2 cellular contexts compared by ENCODE assay signal in genomic region chr1:12044187-12044877, GRCh38.
TF ChIP-seq lines count a peak whose summit lies in the region.

No MANE protein-coding gene starts in this region.

TF ChIP-seq in IMR-90, 13 proteins besides CTCF, POLR2A, EP300 and RAD21:
- TF ChIP-seq USF2 (IDR thresholded peaks at IDR 0.05; ENCODE audit: low read depth, low read length): peak; percentile 76

TF ChIP-seq in GM12878, 131 proteins besides CTCF, POLR2A, EP300 and RAD21:
- peak; percentile 70 for TF ChIP-seq JUNB (IDR thresholded peaks at IDR 0.05)
- TF ChIP-seq ZNF687 (IDR thresholded peaks at IDR 0.05): peak; percentile 57; the same call in 1 of the 2 replicates
- TF ChIP-seq ZNF384 (IDR thresholded peaks at IDR 0.05; ENCODE audit: borderline replicate concordance, low read depth, low read length): peak; percentile 60; the same call in 1 of the 2 replicates
- peak; percentile 61; the same call in 1 of the 2 replicates for TF ChIP-seq RELB (IDR thresholded peaks at IDR 0.05; ENCODE audit: low read depth)
- TF ChIP-seq CREM (IDR thresholded peaks at IDR 0.05; ENCODE audit: low read depth): peak; percentile 34; the same call in 1 of the 2 replicates
- TF ChIP-seq PKNOX1 (IDR thresholded peaks at IDR 0.05): peak; percentile 69
- TF ChIP-seq ZNF24 (IDR thresholded peaks at IDR 0.05): peak; percentile 50; the same call in 1 of the 2 replicates
- TF ChIP-seq HDGF (IDR thresholded peaks at IDR 0.05): peak; percentile 39; the same call in 1 of the 2 replicates
- peak; percentile 85 for TF ChIP-seq USF1 (IDR thresholded peaks at IDR 0.05; ENCODE audit: borderline replicate concordance, extremely low read length, insufficient read depth, low read depth, low read length)
- peak; percentile 51 to 57; a peak in 3 of 4 replicates for TF ChIP-seq IKZF2 (IDR thresholded peaks at IDR 0.05)
- TF ChIP-seq SKIL (IDR thresholded peaks at IDR 0.05; ENCODE audit: low read depth, poor library complexity, severe bottlenecking): peak; percentile 78
- TF ChIP-seq MTA2 (IDR thresholded peaks at IDR 0.05; ENCODE audit: low read depth): 0 out of 2 replicates have a peak, but pooled peaks have one; percentile 27
- peak; percentile 85 to 89; a peak in 3 of 4 replicates for TF ChIP-seq BHLHE40 (IDR thresholded peaks at IDR 0.05; ENCODE audit: borderline replicate concordance in 1 of 2, low read depth in 2 of 2, low read length in 1 of 2)
- TF ChIP-seq PBX3 (IDR thresholded peaks at IDR 0.05; ENCODE audit: insufficient replicate concordance, low read depth, low read length): peak; percentile 71
- TF ChIP-seq ATF3 (IDR thresholded peaks at IDR 0.05; ENCODE audit: borderline replicate concordance, extremely low read depth, low read depth, low read length): peak; percentile 47; the same call in 1 of the 2 replicates
- 0 out of 2 replicates have a peak, but pooled peaks have one; percentile 36 for TF ChIP-seq NR2F1 (conservative IDR thresholded peaks at IDR 0.05)
- TF ChIP-seq EED (IDR thresholded peaks at IDR 0.05; ENCODE audit: low read depth): peak; percentile 44; the same call in 1 of the 2 replicates
- TF ChIP-seq IKZF1 (conservative IDR thresholded peaks at IDR 0.05): 0 out of 2 replicates have a peak, but pooled peaks have one; percentile 30
- TF ChIP-seq ETV6 (conservative IDR thresholded peaks at IDR 0.05 in 1 of 2, IDR thresholded peaks at IDR 0.05 in 1 of 2; ENCODE audit: borderline replicate concordance in 1 of 2, low read depth in 1 of 2): peak in 1 of 2 experiments; percentile 51; a peak in 2 of 4 replicates
- TF ChIP-seq SMARCA5 (IDR thresholded peaks at IDR 0.05): peak; percentile 43; the same call in 1 of the 2 replicates
- peak; percentile 74; the same call in 1 of the 2 replicates for TF ChIP-seq ATF7 (IDR thresholded peaks at IDR 0.05; ENCODE audit: low read depth)
- peak; percentile 72 for TF ChIP-seq USF2 (IDR thresholded peaks at IDR 0.05; ENCODE audit: borderline replicate concordance, low read depth, low read length)
- peak; percentile 82 for TF ChIP-seq ZSCAN29 (IDR thresholded peaks at IDR 0.05)
- TF ChIP-seq RAD51 (IDR thresholded peaks at IDR 0.05): peak; percentile 93
- TF ChIP-seq NBN (IDR thresholded peaks at IDR 0.05): peak; percentile 88
